ENCODE assay signal across 22 cellular contexts in the genomic region with DNA sequence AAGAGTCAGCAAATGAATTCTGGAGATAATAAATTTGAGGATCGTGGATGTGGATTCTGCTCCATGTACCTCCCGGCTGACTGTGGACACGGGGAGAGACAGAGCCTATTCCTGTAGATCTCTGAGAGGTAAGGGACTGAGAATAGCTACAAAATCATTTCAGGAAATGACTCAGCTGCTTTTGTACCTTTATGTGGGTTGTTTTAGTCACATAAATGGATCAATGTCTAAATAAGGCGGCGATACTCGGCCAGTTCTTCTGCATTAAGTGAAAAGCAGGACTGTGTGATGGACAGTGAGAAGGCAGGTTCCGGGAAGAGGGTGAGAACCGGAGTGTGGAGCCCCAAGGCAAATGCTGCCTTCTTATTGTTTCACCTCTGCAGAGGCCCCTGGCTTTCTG.
DNase-seq lines count a peak whose midpoint lies in the region; ATAC-seq and TF ChIP-seq lines count a peak whose summit lies in the region.
"Had no signal": no experiment of that assay in that cellular context is flagged by ENCODE, and none has a peak within 500 bp of the region (broad histone marks: within the 10 kb centered on the region; RNA-seq: fewer than 3 reads in every experiment).

No MANE protein-coding gene starts in this region.

- intact Hi-C loops in MCF 10A (cut with micrococcal nuclease) (no loop called here), breast epithelium (cut with DNase I; ENCODE audit: low total_unique reads) (no loop called here), CD14-positive monocyte (cut with micrococcal nuclease) (no loop called here)

- H3K4me3 Mint-ChIP-seq in MCF 10A (ENCODE audit: unreplicated experiment) (no peak overlapping the region), CD14-positive monocyte (no peak overlapping the region)
- no peak overlapping the region for H3K4me3 Mint-ChIP-seq in stimulated activated effector memory CD8-positive, alpha-beta T cell treated with anti-CD3 and anti-CD28 coated beads, Interleukin-12 subunit alpha, Interleukin-12 subunit beta, amount 100 ng/mL, for 72 hours
- H3K4me3 Mint-ChIP-seq: naive thymus-derived CD8-positive, alpha-beta T cell; WTC11 had no signal

- H3K9me3 Mint-ChIP-seq in MCF 10A (ENCODE audit: unreplicated experiment), result no peaks in the 10 kb centered on the region
- no peaks in the 10 kb centered on the region for H3K9me3 Mint-ChIP-seq in stimulated activated effector memory CD8-positive, alpha-beta T cell treated with anti-CD3 and anti-CD28 coated beads, Interleukin-12 subunit alpha, Interleukin-12 subunit beta, amount 100 ng/mL, for 72 hours
- H3K9me3 Mint-ChIP-seq in CD14-positive monocyte, result peaks cover 0 to 7% (median 1%) of the 10 kb centered on the region in 7 donors

- H3K27ac Mint-ChIP-seq in MCF 10A (ENCODE audit: low read depth, unreplicated experiment) (no peak overlapping the region), CD14-positive monocyte (no peak overlapping the region)
- no peak overlapping the region for H3K27ac Mint-ChIP-seq in stimulated activated effector memory CD8-positive, alpha-beta T cell treated with anti-CD3 and anti-CD28 coated beads, Interleukin-12 subunit alpha, Interleukin-12 subunit beta, amount 100 ng/mL, for 72 hours
- H3K27ac Mint-ChIP-seq: naive thymus-derived CD8-positive, alpha-beta T cell; WTC11 had no signal

- POLR2A ChIA-PET in MCF 10A (lab: Yijun Ruan, JAX), result no interaction called here

- CTCF ChIA-PET in MCF 10A (lab: Yijun Ruan, JAX), result interaction anchor here (0.6 kb wide), 1 partner anchor 69 kb away, joined by 3 read pairs; no protein-coding TSS in a partner anchor

- BruUV-seq in MCF 10A (replicated peaks; lab: Mats Ljungman, UMichigan), result no TSS peak

- no peaks in the 10 kb centered on the region for H3K9me3 ChIP-seq in breast epithelium

- TF ChIP-seq POLR2A in breast epithelium (IDR thresholded peaks at IDR 0.05), result no peak

- DNase-seq in MCF 10A (ENCODE audit: unreplicated experiment) (peak; percentile 48), breast epithelium (ENCODE audit: low spot score in 2 of 2) (no peak), astrocyte of the hippocampus (ENCODE audit: low read depth, low spot score) (peak; percentile 36), CD14-positive monocyte (ENCODE audit: low spot score) (no peak), OCI-M2 (lab: John Stamatoyannopoulos, UW; ENCODE audit: unreplicated experiment) (no peak), epidermal melanocyte (ENCODE audit: insufficient read length, low spot score) (no peak)
- DNase-seq in stimulated activated effector memory CD8-positive, alpha-beta T cell treated with anti-CD3 and anti-CD28 coated beads, Interleukin-12 subunit alpha, Interleukin-12 subunit beta, amount 100 ng/mL, for 72 hours (ENCODE audit: low spot score in 2 of 2), result no peak
- DNase-seq: activated CD4-positive, alpha-beta T cell treated with anti-CD3 and anti-CD28 coated beads, Interleukin-2, amount 50 U/mL, for 48 hours; activated naive CD4-positive, alpha-beta T cell treated with Interleukin-2 at 50 U/mL for 16 hours; amygdala; cerebellar nuclear complex; effector CD4-positive, alpha-beta T cell; left cardiac atrium; naive thymus-derived CD8-positive, alpha-beta T cell; NCI-H1092; NCI-H2081; right cardiac atrium; stimulated activated CD4-positive, alpha-beta T cell treated with anti-CD3 and anti-CD28 coated beads, Interleukin-15, amount 100 ng/mL, for 24 hours had no signal

- H3K27me3 ChIP-seq in breast epithelium, result no peaks in the 10 kb centered on the region

- ATAC-seq in HG03378 (IDR thresholded peaks at IDR 0.05; ENCODE audit: unreplicated experiment), result peak; percentile 63
- ATAC-seq in stimulated activated effector memory CD8-positive, alpha-beta T cell treated with anti-CD3 and anti-CD28 coated beads, Interleukin-12 subunit alpha, Interleukin-12 subunit beta, amount 100 ng/mL, for 72 hours, result peak; percentile 26
- ATAC-seq: left cardiac atrium; naive thymus-derived CD8-positive, alpha-beta T cell; right cardiac atrium; WTC11 had no signal

- H3K27ac ChIP-seq in breast epithelium, result no peak overlapping the region
- H3K27ac ChIP-seq: KMS-11, SK-N-MC had no signal

- H3K27me3 Mint-ChIP-seq in MCF 10A (ENCODE audit: insufficient read depth, unreplicated experiment) (no peaks in the 10 kb centered on the region), CD14-positive monocyte (ENCODE audit: low read depth in 3 of 3) (peaks cover 0 to 4% (median 0%) of the 10 kb centered on the region in 3 donors)

- H3K36me3 Mint-ChIP-seq in MCF 10A (ENCODE audit: insufficient read depth, unreplicated experiment), result no peaks in the 10 kb centered on the region
- H3K36me3 Mint-ChIP-seq in stimulated activated effector memory CD8-positive, alpha-beta T cell treated with anti-CD3 and anti-CD28 coated beads, Interleukin-12 subunit alpha, Interleukin-12 subunit beta, amount 100 ng/mL, for 72 hours, result no peaks in the 10 kb centered on the region
- H3K36me3 Mint-ChIP-seq in CD14-positive monocyte, result no peaks in the 10 kb centered on the region
- H3K36me3 Mint-ChIP-seq: naive thymus-derived CD8-positive, alpha-beta T cell; WTC11 had no signal

- H3K4me1 Mint-ChIP-seq in MCF 10A (ENCODE audit: insufficient read depth, unreplicated experiment) (peaks cover 8% of the 10 kb centered on the region), CD14-positive monocyte (no peaks in the 10 kb centered on the region)
- H3K4me1 Mint-ChIP-seq in stimulated activated effector memory CD8-positive, alpha-beta T cell treated with anti-CD3 and anti-CD28 coated beads, Interleukin-12 subunit alpha, Interleukin-12 subunit beta, amount 100 ng/mL, for 72 hours, result no peaks in the 10 kb centered on the region
- H3K4me1 Mint-ChIP-seq: naive thymus-derived CD8-positive, alpha-beta T cell had no signal

- no peaks in the 10 kb centered on the region for H3K4me1 ChIP-seq in breast epithelium

- no peaks in the 10 kb centered on the region for H3K36me3 ChIP-seq in breast epithelium

- no peak overlapping the region for H3K4me3 ChIP-seq in breast epithelium
- H3K4me3 ChIP-seq: SK-N-MC had no signal

- TF ChIP-seq CTCF in MCF 10A (IDR thresholded peaks at IDR 0.05; ENCODE audit: unreplicated experiment), result no peak
- TF ChIP-seq CTCF in breast epithelium (IDR thresholded peaks at IDR 0.05), result no peak
- TF ChIP-seq CTCF in CD14-positive monocyte (IDR thresholded peaks at IDR 0.05), result no peak

Comparison
In these comparisons a context has a peak if more than half of its experiments do, and no peak if none do; other contexts are left out.
1. DNase-seq: peak in MCF 10A (single experiment) and astrocyte of the hippocampus (single experiment); none in breast epithelium (0 of 2), stimulated activated effector memory CD8-positive, alpha-beta T cell treated with anti-CD3 and anti-CD28 coated beads, Interleukin-12 subunit alpha, Interleukin-12 subunit beta, amount 100 ng/mL, for 72 hours (0 of 2), CD14-positive monocyte (single experiment), OCI-M2 (single experiment) and epidermal melanocyte (single experiment).